In genomic region chr3:38479431-38480092, GRCh38 we compare ENCODE assay signal across 8 cellular contexts. TPM values are rescaled to one million over a fixed set of nuclear protein-coding genes. Genes with fewer than 3 reads are reported as not detected.
DNase-seq lines count a peak whose midpoint lies in the region; ATAC-seq and TF ChIP-seq lines count a peak whose summit lies in the region.

No MANE protein-coding gene starts in this region.

- H3K4me1 ChIP-seq in PC-3 (ENCODE audit: insufficient read depth, low read length) (no peaks in the 10 kb centered on the region), parathyroid adenoma (no peaks in the 10 kb centered on the region)

- H3K4me2 ChIP-seq in PC-3 (ENCODE audit: low read length) (no peak overlapping the region), parathyroid adenoma (ENCODE audit: low read length) (no peak overlapping the region)

- H3K27me3 ChIP-seq in PC-3 (ENCODE audit: low read length) = no peaks in the 10 kb centered on the region
- no peaks in the 10 kb centered on the region for H3K27me3 ChIP-seq in parathyroid adenoma (ENCODE audit: control insufficient read depth, insufficient read depth, low read length)

- H3K4me3 ChIP-seq in PC-3 (ENCODE audit: low read length) (no peak overlapping the region), parathyroid adenoma (ENCODE audit: low read depth, low read length) (no peak overlapping the region)

- peak; percentile 46 for DNase-seq in SIG-M5 treated with dmso at 0.1 percent for 504 hours (lab: John Stamatoyannopoulos, UW; ENCODE audit: unreplicated experiment)
- no peak for DNase-seq in SIG-M5 (lab: John Stamatoyannopoulos, UW)
- DNase-seq in PC-3 = peak; percentile 76
- peak; percentile 43 for DNase-seq in activated naive CD4-positive, alpha-beta T cell treated with Interleukin-2 at 50 U/mL for 16 hours
- peak; percentile 54 for DNase-seq in germinal center (ENCODE audit: low spot score)

- ATAC-seq in HG03045 (IDR thresholded peaks at IDR 0.05; ENCODE audit: unreplicated experiment) (peak; percentile 63), PC-3 (peak; percentile 96), GM21360 (IDR thresholded peaks at IDR 0.05; ENCODE audit: unreplicated experiment) (no peak)

- TF ChIP-seq CTCF in PC-3 (conservative IDR thresholded peaks at IDR 0.05; ENCODE audit: low read depth, low read length) (peak; percentile 93), parathyroid adenoma (IDR thresholded peaks at IDR 0.05) (peak; percentile 94)

- H3K9me2 ChIP-seq in PC-3 (replicated peaks; ENCODE audit: low read length) = no peaks in the 10 kb centered on the region

- intact Hi-C loops in PC-3 (cut with micrococcal nuclease) = loop anchor here (1.0 to 10.0 kb wide), 3 partner anchors 133 to 475 kb away; partner anchors contain the start of gene XYLB

- H3K36me3 ChIP-seq in PC-3 (ENCODE audit: low read depth, low read length) (no peaks in the 10 kb centered on the region), parathyroid adenoma (ENCODE audit: control insufficient read depth, insufficient read depth, low read length) (no peaks in the 10 kb centered on the region)

- H3K27ac ChIP-seq in PC-3 (ENCODE audit: low read length) = no peak overlapping the region
- no peak overlapping the region for H3K27ac ChIP-seq in parathyroid adenoma

- BruUV-seq in PC-3 (replicated peaks; lab: Mats Ljungman, UMichigan) = no TSS peak

- CTCF ChIA-PET in PC-3 (lab: Charles Lee) = interaction anchor here (0.5 to 1.7 kb wide), 3 partner anchors 16 to 151 kb away, joined by 3 to 8 read pairs (median 5); partner anchors contain the start of genes EXOG and XYLB

- no peak overlapping the region for H2AFZ ChIP-seq in PC-3 (ENCODE audit: low read length)
- no peak overlapping the region for H2AFZ ChIP-seq in parathyroid adenoma

- H4K20me1 ChIP-seq in PC-3 (ENCODE audit: low read length) = no peaks in the 10 kb centered on the region

- no peaks in the 10 kb centered on the region for H3K9me3 ChIP-seq in PC-3 (ENCODE audit: low read length)
- no peaks in the 10 kb centered on the region for H3K9me3 ChIP-seq in parathyroid adenoma (ENCODE audit: control insufficient read depth, low read length)

- no peak overlapping the region for H3K9ac ChIP-seq in PC-3 (ENCODE audit: low read length)
- no peak overlapping the region for H3K9ac ChIP-seq in parathyroid adenoma

- H3F3A ChIP-seq in PC-3 (ENCODE audit: low read length, unreplicated experiment) = no peaks in the 10 kb centered on the region

- POLR2A ChIA-PET in PC-3 (lab: Charles Lee; ENCODE audit: unreplicated experiment) = interaction anchor here (0.5 kb wide), 1 partner anchor 362 kb away, joined by 4 read pairs; no protein-coding TSS in a partner anchor

- H3K79me2 ChIP-seq in PC-3 (ENCODE audit: low read length) (no peaks in the 10 kb centered on the region), parathyroid adenoma (peaks cover 9% of the 10 kb centered on the region)

RNA-seq across cellular contexts. Expression of gene EXOG, which starts 16.6 kb away (rescaled TPM):
- total RNA-seq in PC-3 (2014; rRNA removed) = 10.0 and 11.3 TPM in 2 replicates

RNA-seq across cellular contexts. Expression of gene ACVR2B, which starts 25.9 kb away (rescaled TPM):
- 1.5 and 1.8 TPM in 2 replicates for total RNA-seq in PC-3 (2014; rRNA removed)
